In the genomic region with DNA sequence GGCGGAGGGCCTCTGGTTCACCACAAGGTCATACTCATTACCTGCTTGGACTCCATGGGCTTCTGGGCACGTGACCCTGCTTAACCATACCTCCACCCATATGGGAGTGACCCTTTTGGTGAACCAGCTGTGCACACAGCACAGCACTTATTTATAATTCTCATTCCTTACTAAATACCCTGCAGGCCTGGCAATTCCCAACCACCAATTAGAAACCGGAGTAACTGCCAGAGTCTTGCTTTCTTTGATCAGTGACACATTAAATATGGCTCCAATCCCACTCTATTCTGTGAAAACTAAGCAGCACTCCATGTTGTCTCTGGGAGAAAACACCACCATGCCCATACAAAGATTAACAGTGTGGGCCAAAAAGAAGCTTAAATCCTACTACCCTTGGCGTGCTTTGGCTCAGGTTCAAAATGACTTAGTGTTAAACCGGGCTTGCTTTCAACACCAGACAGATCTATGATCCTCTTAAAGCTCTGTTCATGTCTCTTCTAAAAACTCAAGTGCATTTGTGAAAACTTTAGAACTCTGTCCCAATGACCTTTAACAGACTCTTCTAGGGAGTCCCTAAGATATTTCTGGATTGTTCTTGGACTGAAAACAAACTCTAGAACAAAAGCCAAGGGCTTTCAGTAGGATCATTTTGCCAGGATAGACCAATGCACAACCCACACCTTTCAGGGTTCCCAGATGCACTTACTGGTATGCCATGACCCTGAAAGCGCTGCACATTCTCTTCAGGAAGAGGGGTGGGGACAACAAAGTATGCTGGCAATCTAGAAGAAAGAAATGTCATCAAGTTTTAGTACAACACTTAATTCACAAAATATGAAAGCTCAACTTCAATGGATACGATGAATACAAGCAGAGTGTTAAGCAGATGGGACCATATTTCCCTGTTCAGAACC, we compare ENCODE assay signal across 11 cellular contexts. TPM values are rescaled to one million over a fixed set of nuclear protein-coding genes. Genes with fewer than 3 reads are reported as not detected.
DNase-seq lines count a peak whose midpoint lies in the region; ATAC-seq, FAIRE-seq and TF ChIP-seq lines count a peak whose summit lies in the region.
"Had no signal": no experiment of that assay in that cellular context is flagged by ENCODE, and none has a peak within 500 bp of the region (broad histone marks: within the 10 kb centered on the region; RNA-seq: fewer than 3 reads in every experiment).

No MANE protein-coding gene starts in this region.

- CTCF ChIA-PET in BJ (lab: Yijun Ruan, JAX): interaction anchor here (0.9 to 1.6 kb wide), 4 partner anchors 18 to 75 kb away, joined by 3 to 5 read pairs (median 4); no protein-coding TSS in a partner anchor
- CTCF ChIA-PET in Caco-2 (lab: Charles Lee): no interaction called here

- H2BK5ac ChIP-seq in H9 (ENCODE audit: insufficient read length, low read length): no peak overlapping the region

- no peaks in the 10 kb centered on the region for H3K79me2 ChIP-seq in H9 (ENCODE audit: insufficient read depth, low read length)

- H2BK120ac ChIP-seq in H9 (ENCODE audit: low read depth, low read length, poor library complexity, severe bottlenecking): no peak overlapping the region

- H2AFZ ChIP-seq in H9 (ENCODE audit: low read length): no peak overlapping the region

- H3K4me2 ChIP-seq in H9 (ENCODE audit: insufficient read depth, insufficient read length, low read length): no peak overlapping the region

- no peak overlapping the region for H3K14ac ChIP-seq in H9 (ENCODE audit: insufficient read depth, low read length)

- H4K8ac ChIP-seq in H9 (replicated peaks; ENCODE audit: insufficient read length, low read depth, low read length): no peak overlapping the region

- FAIRE-seq in pancreas (lab: Jason Lieb, UNC): no peak

- ATAC-seq in pancreas: peak; percentile 30 to 76 (median 48)

- peaks cover 2% of the 10 kb centered on the region for H3K36me3 ChIP-seq in BJ (ENCODE audit: control insufficient read depth, insufficient read depth, low read length)
- H3K36me3 ChIP-seq in pancreas: peaks cover 0 to 33% (median 7%) of the 10 kb centered on the region in 3 donors
- H3K36me3 ChIP-seq in Caco-2 (ENCODE audit: control insufficient read depth, insufficient read depth, low read length): peaks cover 1% of the 10 kb centered on the region; the same call in 1 of the 2 replicates

- no peak overlapping the region for H2BK12ac ChIP-seq in H9 (ENCODE audit: insufficient read length, low read depth, low read length)

- no peak overlapping the region for H3K9ac ChIP-seq in H9 (ENCODE audit: extremely low read depth, insufficient read length, low read length)

- no peak for TF ChIP-seq CTCF in BJ (IDR thresholded peaks at IDR 0.05; ENCODE audit: insufficient read depth, low read depth, low read length)
- no peak for TF ChIP-seq CTCF in pancreas (IDR thresholded peaks at IDR 0.05)
- no peak for TF ChIP-seq CTCF in Caco-2 (IDR thresholded peaks at IDR 0.05; ENCODE audit: insufficient read depth in 1 of 2, low read depth in 1 of 2, low read length in 1 of 2, severe bottlenecking in 1 of 2, unreplicated experiment in 1 of 2)
- TF ChIP-seq CTCF in H9 (conservative IDR thresholded peaks at IDR 0.05): no peak

- no peak overlapping the region for H3K4me3 ChIP-seq in BJ (ENCODE audit: low read depth, low read length)
- no peak overlapping the region for H3K4me3 ChIP-seq in pancreas
- H3K4me3 ChIP-seq in Caco-2 (ENCODE audit: low read depth, low read length): no peak overlapping the region

- no peaks in the 10 kb centered on the region for H3K27me3 Mint-ChIP-seq in Caco-2 (ENCODE audit: insufficient read depth, unreplicated experiment)
- no peaks in the 10 kb centered on the region for H3K27me3 Mint-ChIP-seq in activated T-helper 2 cell treated with anti-CD3 and anti-CD28 coated beads, Interferon-gamma antibody, Interleukin-2, Interleukin-4, amounts not matched to agents 10 μg/mL and 5 μg/mL and 100 μg/mL, durations not matched to agents 14 hours and 24 hours and 36 hours (ENCODE audit: low read depth)
- H3K27me3 Mint-ChIP-seq in H9 (ENCODE audit: low read depth): no peaks in the 10 kb centered on the region

- no peaks in the 10 kb centered on the region for H3K9me3 ChIP-seq in pancreas
- no peaks in the 10 kb centered on the region for H3K9me3 ChIP-seq in Caco-2
- no peaks in the 10 kb centered on the region for H3K9me3 ChIP-seq in H9 (ENCODE audit: control insufficient read depth, low read depth, low read length)

- H3T11ph ChIP-seq in H9 (ENCODE audit: low read length): no peak overlapping the region

- no peak overlapping the region for H3K27ac Mint-ChIP-seq in Caco-2 (ENCODE audit: unreplicated experiment)
- no peak overlapping the region for H3K27ac Mint-ChIP-seq in activated T-helper 2 cell treated with anti-CD3 and anti-CD28 coated beads, Interferon-gamma antibody, Interleukin-2, Interleukin-4, amounts not matched to agents 10 μg/mL and 5 μg/mL and 100 μg/mL, durations not matched to agents 14 hours and 24 hours and 36 hours
- peak overlapping the region in 1 of 3 experiments; percentile 26; a peak in 1 of 7 replicates for H3K27ac Mint-ChIP-seq in H9

- DNase-seq in BJ (ENCODE audit: low read depth) (peak; percentile 27), NCI-H2081 (lab: John Stamatoyannopoulos, UW) (peak; percentile 99 to 100), fibroblast of peridontal ligament (ENCODE audit: extremely low read depth) (peak; percentile 80), pancreas (peak in 3 of 6 donors; percentile 29 to 44 (median 39)), Caco-2 (no peak), NCI-H226 (no peak), H9 (no peak)
- no peak for DNase-seq in activated T-helper 2 cell treated with anti-CD3 and anti-CD28 coated beads, Interferon-gamma antibody, Interleukin-2, Interleukin-4, amounts not matched to agents 10 μg/mL and 5 μg/mL and 100 μg/mL, durations not matched to agents 14 hours and 24 hours and 36 hours (ENCODE audit: low spot score)
- DNase-seq: activated CD4-positive, alpha-beta T cell treated with anti-CD3 and anti-CD28 coated beads for 48 hours; NCI-H1436 treated with DMSO at 0.1 percent for 48 hours had no signal

- H3K27ac ChIP-seq in pancreas (peak overlapping the region in 2 of 4 donors; percentile 13 to 19), H9 (ENCODE audit: insufficient read length, low read depth, low read length) (no peak overlapping the region)

- H3K79me1 ChIP-seq in H9 (ENCODE audit: insufficient read depth, low read depth, low read length, poor library complexity, severe bottlenecking): no peaks in the 10 kb centered on the region

- intact Hi-C loops in pancreas (cut with DNase I): no loop called here
- intact Hi-C loops in Caco-2 (cut with micrococcal nuclease; ENCODE audit: unreplicated experiment): no loop called here
- intact Hi-C loops in activated T-helper 2 cell treated with anti-CD3 and anti-CD28 coated beads, Interferon-gamma antibody, Interleukin-2, Interleukin-4, amounts not matched to agents 10 μg/mL and 5 μg/mL and 100 μg/mL, durations not matched to agents 14 hours and 24 hours and 36 hours (cut with micrococcal nuclease): no loop called here

- H3K4me3 Mint-ChIP-seq in Caco-2 (ENCODE audit: unreplicated experiment) (no peak overlapping the region), H9 (no peak overlapping the region)
- no peak overlapping the region for H3K4me3 Mint-ChIP-seq in activated T-helper 2 cell treated with anti-CD3 and anti-CD28 coated beads, Interferon-gamma antibody, Interleukin-2, Interleukin-4, amounts not matched to agents 10 μg/mL and 5 μg/mL and 100 μg/mL, durations not matched to agents 14 hours and 24 hours and 36 hours (ENCODE audit: low read depth)
- H3K4me3 Mint-ChIP-seq: neural crest cell had no signal

- no peak overlapping the region for H4K91ac ChIP-seq in H9 (ENCODE audit: insufficient read length, low read depth, low read length)

- no peak overlapping the region for H2BK15ac ChIP-seq in H9 (ENCODE audit: low read depth, low read length)

- BruUV-seq in Caco-2 (replicated peaks; lab: Mats Ljungman, UMichigan): no TSS peak

- H2AK5ac ChIP-seq in H9 (ENCODE audit: insufficient read length, low read length): no peak overlapping the region

- H3K9me3 Mint-ChIP-seq in Caco-2 (ENCODE audit: unreplicated experiment) (no peaks in the 10 kb centered on the region), H9 (no peaks in the 10 kb centered on the region)
- H3K9me3 Mint-ChIP-seq in activated T-helper 2 cell treated with anti-CD3 and anti-CD28 coated beads, Interferon-gamma antibody, Interleukin-2, Interleukin-4, amounts not matched to agents 10 μg/mL and 5 μg/mL and 100 μg/mL, durations not matched to agents 14 hours and 24 hours and 36 hours: no peaks in the 10 kb centered on the region
- H3K9me3 Mint-ChIP-seq: neural crest cell had no signal

- no peaks in the 10 kb centered on the region for H3K23me2 ChIP-seq in H9 (ENCODE audit: insufficient read length, low read depth, low read length, poor library complexity, severe bottlenecking)

- H4K20me1 ChIP-seq in H9 (ENCODE audit: control insufficient read depth, insufficient read depth, insufficient read length): no peaks in the 10 kb centered on the region

- POLR2A ChIA-PET in BJ (lab: Charles Lee): no interaction called here
- POLR2A ChIA-PET in Caco-2 (lab: Charles Lee): no interaction called here

- no peak overlapping the region for H3K4ac ChIP-seq in H9 (ENCODE audit: low read depth, low read length)

- no peak overlapping the region for H3K18ac ChIP-seq in H9 (ENCODE audit: insufficient read length, low read depth, low read length)

- no peak overlapping the region for H3K23ac ChIP-seq in H9 (ENCODE audit: insufficient read length, low read depth, low read length)

- H3K4me1 Mint-ChIP-seq in Caco-2 (ENCODE audit: low read depth, unreplicated experiment) (peaks cover 17% of the 10 kb centered on the region), H9 (peaks cover 2 to 11% of the 10 kb centered on the region in 2 experiments; a peak in 3 of 4 replicates)
- peaks cover 5% of the 10 kb centered on the region for H3K4me1 Mint-ChIP-seq in activated T-helper 2 cell treated with anti-CD3 and anti-CD28 coated beads, Interferon-gamma antibody, Interleukin-2, Interleukin-4, amounts not matched to agents 10 μg/mL and 5 μg/mL and 100 μg/mL, durations not matched to agents 14 hours and 24 hours and 36 hours (ENCODE audit: low read depth)

- no peak overlapping the region for H3K56ac ChIP-seq in H9 (ENCODE audit: insufficient read length, low read depth, low read length)

- no peak overlapping the region for H4K5ac ChIP-seq in H9 (ENCODE audit: insufficient read length, low read depth, low read length)

- 50 to 53% methylated on average over 7 of the region's 7 CpGs for WGBS in pancreas, 2 donors
- WGBS in H9 (ENCODE audit: extremely low coverage, insufficient read length, low lambda C conversion rate): no CpG with 5 or more reads among the region's 7 CpGs

- no peaks in the 10 kb centered on the region for H3K27me3 ChIP-seq in BJ (ENCODE audit: control insufficient read depth, insufficient read depth, low read length)
- H3K27me3 ChIP-seq in pancreas: no peaks in the 10 kb centered on the region
- H3K27me3 ChIP-seq in Caco-2 (replicated peaks; ENCODE audit: control insufficient read depth, insufficient read depth, low read length): no peaks in the 10 kb centered on the region
- no peaks in the 10 kb centered on the region for H3K27me3 ChIP-seq in H9 (ENCODE audit: insufficient read depth, low read length)

- H3K36me3 Mint-ChIP-seq in Caco-2 (ENCODE audit: insufficient read depth, unreplicated experiment) (peaks cover 76% of the 10 kb centered on the region), H9 (ENCODE audit: insufficient read depth in 1 of 3, low read depth in 3 of 3) (peaks cover 33 to 84% (median 75%) of the 10 kb centered on the region in 3 experiments)
- H3K36me3 Mint-ChIP-seq in activated T-helper 2 cell treated with anti-CD3 and anti-CD28 coated beads, Interferon-gamma antibody, Interleukin-2, Interleukin-4, amounts not matched to agents 10 μg/mL and 5 μg/mL and 100 μg/mL, durations not matched to agents 14 hours and 24 hours and 36 hours (ENCODE audit: low read depth): peaks cover 56% of the 10 kb centered on the region

- H3K4me1 ChIP-seq in pancreas: peaks cover 12 to 21% (median 18%) of the 10 kb centered on the region in 3 donors
- peaks cover 9% of the 10 kb centered on the region for H3K4me1 ChIP-seq in Caco-2
- no peaks in the 10 kb centered on the region for H3K4me1 ChIP-seq in H9 (ENCODE audit: insufficient read depth, low read length)

- no peak overlapping the region for H2BK20ac ChIP-seq in H9 (ENCODE audit: low read depth, low read length, poor library complexity, severe bottlenecking)

RNA-seq across cellular contexts. Expression of gene MTMR12, which starts 57.5 kb away (rescaled TPM):
- 11.1 and 16.5 TPM in 2 replicates for polyA plus RNA-seq in BJ (2011; rRNA removed)
- 11.5 and 12.6 TPM in 2 replicates for polyA minus RNA-seq in BJ (2011; rRNA and poly(A)+ RNA removed)
- 10 to 100 TPM; 20.3 to 32.3 (median 22.1) TPM for total RNA-seq in pancreas
- polyA plus RNA-seq in pancreas: 10 to 100 TPM in 1 of 2 donors, 1 to 10 TPM in 1; 9.7 to 16.2 TPM
- total RNA-seq in Caco-2 (2022): 35.1 and 35.7 TPM in 2 replicates
- 22.7 and 23.5 TPM in 2 replicates for total RNA-seq in activated T-helper 2 cell treated with anti-CD3 and anti-CD28 coated beads, Interferon-gamma antibody, Interleukin-2, Interleukin-4, amounts not matched to agents 10 μg/mL and 5 μg/mL and 100 μg/mL, durations not matched to agents 14 hours and 24 hours and 36 hours
- total RNA-seq in H9 (2021): 39.3 and 39.4 TPM in 2 replicates

Comparison
In these comparisons a context has a peak if more than half of its experiments do, and no peak if none do; other contexts are left out.
1. DNase-seq: peak in BJ (single experiment), NCI-H2081 (2 of 2) and fibroblast of peridontal ligament (single experiment); none in Caco-2 (0 of 2), activated T-helper 2 cell treated with anti-CD3 and anti-CD28 coated beads, Interferon-gamma antibody, Interleukin-2, Interleukin-4, amounts not matched to agents 10 μg/mL and 5 μg/mL and 100 μg/mL, durations not matched to agents 14 hours and 24 hours and 36 hours (single experiment), NCI-H226 (single experiment) and H9 (single experiment).